18 cellular contexts compared by ENCODE assay signal in the genomic region with DNA sequence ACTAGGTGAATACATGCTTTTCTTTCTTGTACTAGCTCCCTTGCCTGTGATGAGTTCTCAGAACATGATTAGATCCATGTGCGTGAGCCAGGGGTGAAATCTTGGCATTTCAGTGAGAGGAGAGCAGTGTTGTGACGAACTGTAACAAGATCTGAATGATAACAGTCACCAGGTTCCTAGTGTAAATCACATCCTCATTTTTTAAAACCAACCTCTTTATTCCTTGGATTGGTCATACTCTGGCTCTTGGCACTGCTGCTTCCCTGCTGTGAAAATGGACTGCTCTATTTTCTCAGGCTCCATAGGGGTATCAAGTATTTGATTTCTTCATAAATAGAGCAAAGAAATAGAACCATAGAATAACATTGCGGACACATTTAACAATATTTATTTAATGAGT.
DNase-seq lines count a peak whose midpoint lies in the region; FAIRE-seq and TF ChIP-seq lines count a peak whose summit lies in the region.
"Had no signal": no experiment of that assay in that cellular context is flagged by ENCODE, and none has a peak within 500 bp of the region (broad histone marks: within the 10 kb centered on the region; RNA-seq: fewer than 3 reads in every experiment).

No MANE protein-coding gene starts in this region.

- TF ChIP-seq CTCF in AG09319 (IDR thresholded peaks at IDR 0.05; ENCODE audit: low read depth, low read length) = no peak
- TF ChIP-seq CTCF in astrocyte (IDR thresholded peaks at IDR 0.05; ENCODE audit: insufficient read depth, low read depth, low read length) = no peak
- TF ChIP-seq CTCF in mesothelial cell of epicardium (IDR thresholded peaks at IDR 0.05; ENCODE audit: unreplicated experiment) = no peak

- H3K27ac Mint-ChIP-seq in astrocyte (ENCODE audit: unreplicated experiment) = no peak overlapping the region
- no peak overlapping the region for H3K27ac Mint-ChIP-seq in activated T-cell treated with anti-CD3 and anti-CD28 coated beads, Interleukin-2, amount 50 U/mL, for 24 hours
- no peak overlapping the region for H3K27ac Mint-ChIP-seq in mesothelial cell of epicardium
- H3K27ac Mint-ChIP-seq: T-cell, WTC11 had no signal

- in situ Hi-C loops in KBM-7 (cut with MboI; ENCODE audit: low pct_unique_long_range_greater_than_20kb, low sequenced_read_pairs) = no loop called here

- H3K9me3 ChIP-seq in astrocyte (ENCODE audit: insufficient read depth, low read depth, low read length) = no peaks in the 10 kb centered on the region
- H3K9me3 ChIP-seq: esophagus muscularis mucosa, stomach, uterus had no signal

- H3K36me3 ChIP-seq in astrocyte (ENCODE audit: insufficient read depth, low read length) = no peaks in the 10 kb centered on the region
- H3K36me3 ChIP-seq: esophagus muscularis mucosa, stomach, uterus had no signal

- H3K9ac ChIP-seq in astrocyte (ENCODE audit: low read length) = no peak overlapping the region

- no peak overlapping the region for H3K4me3 ChIP-seq in astrocyte (ENCODE audit: insufficient read depth, low read depth, low read length)
- H3K4me3 ChIP-seq: dorsolateral prefrontal cortex, esophagus muscularis mucosa, stomach, uterus had no signal

- H3K9me3 Mint-ChIP-seq in astrocyte (ENCODE audit: unreplicated experiment) (no peaks in the 10 kb centered on the region), mesothelial cell of epicardium (peaks cover 5% of the 10 kb centered on the region)
- H3K9me3 Mint-ChIP-seq in activated T-cell treated with anti-CD3 and anti-CD28 coated beads, Interleukin-2, amount 50 U/mL, for 24 hours = no peaks in the 10 kb centered on the region
- H3K9me3 Mint-ChIP-seq: T-cell, WTC11 had no signal

- no peaks in the 10 kb centered on the region for H3K27me3 ChIP-seq in astrocyte (ENCODE audit: insufficient read depth, low read length)
- H3K27me3 ChIP-seq: dorsolateral prefrontal cortex, esophagus muscularis mucosa, stomach, uterus had no signal

- POLR2A ChIA-PET in HEK293T (lab: Yijun Ruan, JAX) = no interaction called here

- FAIRE-seq in astrocyte (lab: Jason Lieb, UNC) (peak; percentile 90), GM19239 (lab: Jason Lieb, UNC) (no peak)
- FAIRE-seq: GM18507, RCC 7860 had no signal

- H3K4me1 Mint-ChIP-seq in astrocyte (ENCODE audit: low read depth, unreplicated experiment) (peaks cover 9% of the 10 kb centered on the region), mesothelial cell of epicardium (peaks cover 14% of the 10 kb centered on the region)
- H3K4me1 Mint-ChIP-seq in activated T-cell treated with anti-CD3 and anti-CD28 coated beads, Interleukin-2, amount 50 U/mL, for 24 hours (ENCODE audit: low read depth) = no peaks in the 10 kb centered on the region

- H4K20me1 ChIP-seq in astrocyte (ENCODE audit: insufficient read depth, low read length) = no peaks in the 10 kb centered on the region

- no peaks in the 10 kb centered on the region for H3K27me3 Mint-ChIP-seq in astrocyte (ENCODE audit: low read depth, unreplicated experiment)
- no peaks in the 10 kb centered on the region for H3K27me3 Mint-ChIP-seq in activated T-cell treated with anti-CD3 and anti-CD28 coated beads, Interleukin-2, amount 50 U/mL, for 24 hours
- H3K27me3 Mint-ChIP-seq in mesothelial cell of epicardium (ENCODE audit: low read depth) = no peaks in the 10 kb centered on the region

- no peak overlapping the region for H3K4me2 ChIP-seq in astrocyte (ENCODE audit: low read length)

- peak; percentile 23 for DNase-seq in AG09319 (ENCODE audit: extremely low read depth, low read depth)
- DNase-seq in HEK293T (ENCODE audit: extremely low spot score) = peak; percentile 11
- peak; percentile 54 for DNase-seq in astrocyte (ENCODE audit: low read depth)
- DNase-seq in iris pigment epithelial cell (ENCODE audit: low read depth) = peak; percentile 6
- no peak for DNase-seq in activated T-cell treated with anti-CD3 and anti-CD28 coated beads, Interleukin-2, amount 50 U/mL, for 24 hours
- no peak for DNase-seq in GM19239 (ENCODE audit: insufficient read length, low spot score)
- DNase-seq in KBM-7 = no peak
- DNase-seq in mesothelial cell of epicardium (ENCODE audit: low spot score in 2 of 2, unreplicated experiment in 2 of 2) = no peak
- DNase-seq: activated gamma-delta T cell treated with Interleukin-2 at 50 U/mL for 16 hours, aorta, dorsolateral prefrontal cortex, stomach, T-cell, uterus had no signal

- H3K4me3 Mint-ChIP-seq in astrocyte (ENCODE audit: unreplicated experiment) (no peak overlapping the region), mesothelial cell of epicardium (no peak overlapping the region)
- H3K4me3 Mint-ChIP-seq in activated T-cell treated with anti-CD3 and anti-CD28 coated beads, Interleukin-2, amount 50 U/mL, for 24 hours = no peak overlapping the region
- H3K4me3 Mint-ChIP-seq: T-cell, WTC11 had no signal

- peaks cover 6% of the 10 kb centered on the region for H3K4me1 ChIP-seq in astrocyte (ENCODE audit: insufficient read depth, low read length)
- H3K4me1 ChIP-seq: uterus had no signal

- peak overlapping the region; percentile 66 for H3K27ac ChIP-seq in astrocyte (ENCODE audit: low read depth, low read length)
- H3K27ac ChIP-seq: dorsolateral prefrontal cortex, esophagus muscularis mucosa, uterus had no signal

- H2AFZ ChIP-seq in astrocyte (ENCODE audit: low read depth, low read length) = no peak overlapping the region

- H3K36me3 Mint-ChIP-seq in astrocyte (ENCODE audit: low read depth, unreplicated experiment) (no peaks in the 10 kb centered on the region), mesothelial cell of epicardium (peaks cover 2% of the 10 kb centered on the region)
- no peaks in the 10 kb centered on the region for H3K36me3 Mint-ChIP-seq in activated T-cell treated with anti-CD3 and anti-CD28 coated beads, Interleukin-2, amount 50 U/mL, for 24 hours (ENCODE audit: low read depth)
- H3K36me3 Mint-ChIP-seq: T-cell, WTC11 had no signal

- CTCF ChIA-PET in HEK293T (lab: Yijun Ruan, JAX) = no interaction called here

- no peaks in the 10 kb centered on the region for H3K79me2 ChIP-seq in astrocyte (ENCODE audit: insufficient read depth, low read length)

TF ChIP-seq in HEK293T, 16 proteins besides CTCF, POLR2A, EP300 and RAD21:
- TF ChIP-seq L3MBTL2 (conservative IDR thresholded peaks at IDR 0.05) (no peak), BHLHE40 (IDR thresholded peaks at IDR 0.05; ENCODE audit: borderline replicate concordance) (no peak), FOXK2 (IDR thresholded peaks at IDR 0.05) (no peak)
- TF ChIP-seq, protein P1, sequence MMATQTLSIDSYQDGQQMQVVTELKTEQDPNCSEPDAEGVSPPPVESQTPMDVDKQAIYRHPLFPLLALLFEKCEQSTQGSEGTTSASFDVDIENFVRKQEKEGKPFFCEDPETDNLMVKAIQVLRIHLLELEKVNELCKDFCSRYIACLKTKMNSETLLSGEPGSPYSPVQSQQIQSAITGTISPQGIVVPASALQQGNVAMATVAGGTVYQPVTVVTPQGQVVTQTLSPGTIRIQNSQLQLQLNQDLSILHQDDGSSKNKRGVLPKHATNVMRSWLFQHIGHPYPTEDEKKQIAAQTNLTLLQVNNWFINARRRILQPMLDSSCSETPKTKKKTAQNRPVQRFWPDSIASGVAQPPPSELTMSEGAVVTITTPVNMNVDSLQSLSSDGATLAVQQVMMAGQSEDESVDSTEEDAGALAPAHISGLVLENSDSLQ (IDR thresholded peaks at IDR 0.05) = peak; percentile 56; the same call in 1 of the 2 replicates

Comparison
In these comparisons a context has a peak if more than half of its experiments do, and no peak if none do; other contexts are left out.
1. DNase-seq: peak in AG09319 (single experiment), HEK293T (single experiment), astrocyte (single experiment) and iris pigment epithelial cell (single experiment); none in activated T-cell treated with anti-CD3 and anti-CD28 coated beads, Interleukin-2, amount 50 U/mL, for 24 hours (single experiment), GM19239 (single experiment), KBM-7 (single experiment) and mesothelial cell of epicardium (0 of 2).